Comparison of ENCODE assay signal across 9 cellular contexts in genomic region chr19:21022996-21023395, GRCh38. TPM values are rescaled to one million over a fixed set of nuclear protein-coding genes. Genes with fewer than 3 reads are reported as not detected.
DNase-seq lines count a peak whose midpoint lies in the region; TF ChIP-seq lines count a peak whose summit lies in the region.
"Had no signal": no experiment of that assay in that cellular context is flagged by ENCODE, and none has a peak within 500 bp of the region (broad histone marks: within the 10 kb centered on the region; RNA-seq: fewer than 3 reads in every experiment).

No MANE protein-coding gene starts in this region.

- H2AFZ ChIP-seq in fibroblast of lung (ENCODE audit: low read length): no peak overlapping the region

- TF ChIP-seq CTCF in fibroblast of lung (conservative IDR thresholded peaks at IDR 0.05 in 1 of 2, IDR thresholded peaks at IDR 0.05 in 1 of 2; ENCODE audit: low read depth in 1 of 2, low read length in 2 of 2) (no peak), colonic mucosa (IDR thresholded peaks at IDR 0.05) (no peak)

- H3K27ac ChIP-seq in fibroblast of lung (ENCODE audit: insufficient read depth, low read length) (no peak overlapping the region), colonic mucosa (no peak overlapping the region)
- H3K27ac ChIP-seq: 22Rv1 had no signal

- H3K4me1 Mint-ChIP-seq in activated CD4-positive, alpha-beta T cell treated with anti-CD3 and anti-CD28 coated beads, Interleukin-2, amount 10 ng/mL, durations not matched to agents 24 days and 14 days: peaks cover 41% of the 10 kb centered on the region

- no peaks in the 10 kb centered on the region for H3K36me3 ChIP-seq in fibroblast of lung (ENCODE audit: control insufficient read depth, insufficient read depth, low read length)
- no peaks in the 10 kb centered on the region for H3K36me3 ChIP-seq in colonic mucosa

- H3K27me3 ChIP-seq in fibroblast of lung (ENCODE audit: control insufficient read depth, insufficient read depth, low read length): no peaks in the 10 kb centered on the region
- H3K27me3 ChIP-seq in colonic mucosa: no peaks in the 10 kb centered on the region

- peaks cover 7% of the 10 kb centered on the region for H3K9me3 Mint-ChIP-seq in activated CD4-positive, alpha-beta T cell treated with anti-CD3 and anti-CD28 coated beads, Interleukin-2, amount 10 ng/mL, durations not matched to agents 24 days and 14 days

- intact Hi-C loops in activated CD4-positive, alpha-beta T cell treated with anti-CD3 and anti-CD28 coated beads, Interleukin-2, amount 10 ng/mL, durations not matched to agents 24 days and 14 days (cut with micrococcal nuclease): loop anchor here (1.0 to 10.0 kb wide), 5 partner anchors 60 to 1428 kb away; partner anchors contain the start of genes ZNF708, ZNF714, ZNF737 and ZNF85
- intact Hi-C loops in colonic mucosa (cut with DNase I): no loop called here

- H3K4me1 ChIP-seq in fibroblast of lung (ENCODE audit: control insufficient read depth, extremely low read depth, insufficient read depth, low read length) (no peaks in the 10 kb centered on the region), colonic mucosa (peaks cover 4% of the 10 kb centered on the region)

- H4K20me1 ChIP-seq in fibroblast of lung (ENCODE audit: control insufficient read depth, extremely low read depth, insufficient read depth, low read length): no peaks in the 10 kb centered on the region

- H3K9me3 ChIP-seq in fibroblast of lung (ENCODE audit: control insufficient read depth, insufficient read depth, low read depth, low read length) (no peaks in the 10 kb centered on the region), colonic mucosa (no peaks in the 10 kb centered on the region)

- no peaks in the 10 kb centered on the region for H3K27me3 Mint-ChIP-seq in activated CD4-positive, alpha-beta T cell treated with anti-CD3 and anti-CD28 coated beads, Interleukin-2, amount 10 ng/mL, durations not matched to agents 24 days and 14 days

- DNase-seq in DMS 273 (lab: John Stamatoyannopoulos, UW; ENCODE audit: unreplicated experiment) (peak; percentile 8), DMS 273 treated with DMSO at 0.1 percent for 48 hours (lab: John Stamatoyannopoulos, UW) (no peak), fibroblast of lung (ENCODE audit: low read depth in 2 of 2) (peak; percentile 34 to 85), cortex of kidney (lab: John Stamatoyannopoulos, UW) (no peak), cerebellum (ENCODE audit: low spot score) (no peak), colonic mucosa (no peak)
- DNase-seq in activated CD4-positive, alpha-beta T cell treated with anti-CD3 and anti-CD28 coated beads, Interleukin-2, amount 10 ng/mL, durations not matched to agents 24 days and 14 days: peak; percentile 62
- peak; percentile 17 to 58 for DNase-seq in stimulated activated CD4-positive, alpha-beta T cell treated with anti-CD3 and anti-CD28 coated beads, Interleukin-4, amount 100 ng/mL, for 4 hours

- H3K36me3 Mint-ChIP-seq in activated CD4-positive, alpha-beta T cell treated with anti-CD3 and anti-CD28 coated beads, Interleukin-2, amount 10 ng/mL, durations not matched to agents 24 days and 14 days (ENCODE audit: low read depth): peaks cover 64% of the 10 kb centered on the region

- H3K79me2 ChIP-seq in fibroblast of lung (ENCODE audit: control insufficient read depth, insufficient read depth, low read length): peaks cover 36% of the 10 kb centered on the region

- H3K4me3 Mint-ChIP-seq in activated CD4-positive, alpha-beta T cell treated with anti-CD3 and anti-CD28 coated beads, Interleukin-2, amount 10 ng/mL, durations not matched to agents 24 days and 14 days: peak overlapping the region; percentile 99

- H3K4me3 ChIP-seq in fibroblast of lung (replicated peaks in 1 of 4; ENCODE audit: control extremely low read depth in 1 of 4, insufficient read depth in 1 of 4, low read depth in 3 of 4, low read length in 4 of 4) (peak overlapping the region in 1 of 4 experiments; percentile 25), colonic mucosa (no peak overlapping the region)

- peak overlapping the region; percentile 75 for H3K27ac Mint-ChIP-seq in activated CD4-positive, alpha-beta T cell treated with anti-CD3 and anti-CD28 coated beads, Interleukin-2, amount 10 ng/mL, durations not matched to agents 24 days and 14 days

- peak overlapping the region; percentile 17 for H3K4me2 ChIP-seq in fibroblast of lung (ENCODE audit: extremely low read depth, insufficient read depth, low read length)

- H3K9ac ChIP-seq in fibroblast of lung (ENCODE audit: insufficient read depth, low read length): no peak overlapping the region
- H3K9ac ChIP-seq in colonic mucosa (ENCODE audit: low read depth in 2 of 2, low read length in 2 of 2): no peak overlapping the region

RNA-seq across cellular contexts. Expression of gene ZNF430, which starts 2.5 kb away (rescaled TPM):
- total RNA-seq in activated CD4-positive, alpha-beta T cell treated with anti-CD3 and anti-CD28 coated beads, Interleukin-2, amount 10 ng/mL, durations not matched to agents 24 days and 14 days: 21.6 and 25.1 TPM in 2 replicates
- total RNA-seq in fibroblast of lung (3.1 and 5.8 TPM in 2 replicates), cerebellum (26.6 TPM), colonic mucosa (10 to 100 TPM in 1 of 2 donors, 1 to 10 TPM in 1; 7.7 to 11.7 TPM)
- polyA plus RNA-seq in fibroblast of lung: 8.5 and 9.7 TPM in 2 replicates
- polyA plus RNA-seq in fibroblast of lung (2012): 3.1 and 4.2 TPM in 2 replicates
- 12.0 and 17.8 TPM in 2 replicates for polyA minus RNA-seq in fibroblast of lung (ENCODE audit: low replicate concordance)

RNA-seq across cellular contexts. Expression of gene ZNF714, which starts 59.0 kb away (rescaled TPM):
- total RNA-seq in activated CD4-positive, alpha-beta T cell treated with anti-CD3 and anti-CD28 coated beads, Interleukin-2, amount 10 ng/mL, durations not matched to agents 24 days and 14 days: 18.8 and 20.4 TPM in 2 replicates
- total RNA-seq in fibroblast of lung: 3.1 and 6.9 TPM in 2 replicates
- polyA plus RNA-seq in fibroblast of lung: 5.6 and 7.2 TPM in 2 replicates
- polyA plus RNA-seq in fibroblast of lung (2012): 2.6 and 3.1 TPM in 2 replicates
- polyA minus RNA-seq in fibroblast of lung (ENCODE audit: low replicate concordance): 0.31 and 4.0 TPM in 2 replicates
- total RNA-seq in cerebellum: 47.2 TPM
- total RNA-seq in colonic mucosa: 10 to 100 TPM; 10.9 to 19.0 TPM

Comparison
In these comparisons a context has a peak if more than half of its experiments do, and no peak if none do; other contexts are left out.
1. DNase-seq: peak in DMS 273 (single experiment), activated CD4-positive, alpha-beta T cell treated with anti-CD3 and anti-CD28 coated beads, Interleukin-2, amount 10 ng/mL, durations not matched to agents 24 days and 14 days (single experiment), fibroblast of lung (2 of 2) and stimulated activated CD4-positive, alpha-beta T cell treated with anti-CD3 and anti-CD28 coated beads, Interleukin-4, amount 100 ng/mL, for 4 hours (2 of 2); none in DMS 273 treated with DMSO at 0.1 percent for 48 hours (single experiment), cortex of kidney (single experiment), cerebellum (single experiment) and colonic mucosa (single experiment).